Comparison of ENCODE assay signal across 12 cellular contexts in the genomic region with DNA sequence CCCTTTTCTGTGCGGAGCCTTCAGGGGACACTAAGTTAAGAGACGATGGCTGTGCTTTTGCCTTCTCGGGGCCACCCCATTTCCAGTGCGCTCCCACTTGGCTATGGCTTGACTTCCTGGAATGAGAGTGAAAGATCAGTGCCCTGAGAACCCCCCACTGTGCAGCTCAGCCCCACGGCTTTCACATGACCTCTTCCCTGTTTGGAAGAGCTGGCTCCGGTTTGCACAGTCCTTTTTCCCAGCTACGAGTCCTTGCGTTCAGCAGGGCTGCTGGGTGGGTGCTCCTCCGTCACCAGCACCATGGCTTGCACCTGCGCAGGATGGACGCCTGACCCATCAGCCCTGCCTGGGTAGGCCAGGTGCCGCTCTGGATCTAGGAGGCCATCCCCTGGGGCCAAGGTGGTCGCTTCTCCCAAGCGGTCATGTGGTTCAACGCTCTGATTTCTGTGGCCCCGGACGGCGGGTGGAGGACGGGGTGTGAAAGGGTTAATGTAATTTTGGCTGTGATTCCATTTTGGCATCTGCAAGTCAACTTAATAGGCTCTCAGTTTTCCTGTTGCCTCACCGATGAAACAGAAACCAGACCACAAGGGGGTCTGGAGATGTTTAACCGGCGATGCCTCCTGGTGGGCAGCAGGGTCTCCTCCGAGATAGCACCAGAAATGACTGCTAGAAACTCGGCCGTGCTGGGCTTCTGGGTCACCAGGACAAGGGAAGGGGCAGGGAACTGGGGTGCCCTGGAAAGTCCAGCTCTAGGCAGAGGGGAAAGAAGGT.
DNase-seq lines count a peak whose midpoint lies in the region; ATAC-seq and TF ChIP-seq lines count a peak whose summit lies in the region.
"Had no signal": no experiment of that assay in that cellular context is flagged by ENCODE, and none has a peak within 500 bp of the region (broad histone marks: within the 10 kb centered on the region; RNA-seq: fewer than 3 reads in every experiment).

No MANE protein-coding gene starts in this region.

- WGBS in testis, 2 donors = 48 to 59% methylated on average over 18 to 25 of the region's 25 CpGs

- ATAC-seq in HG03135 (IDR thresholded peaks at IDR 0.05; ENCODE audit: unreplicated experiment) = no peak
- no peak for ATAC-seq in GM18861 (IDR thresholded peaks at IDR 0.05; ENCODE audit: unreplicated experiment)
- ATAC-seq: T-helper 17 cell had no signal

- H3K36me3 ChIP-seq in HUES6 (ENCODE audit: control insufficient read depth, insufficient read depth, low read length) = no peaks in the 10 kb centered on the region
- H3K36me3 ChIP-seq in testis (ENCODE audit: low read depth, missing control alignments) = no peaks in the 10 kb centered on the region
- H3K36me3 ChIP-seq: HAP-1 had no signal

- intact Hi-C loops in testis (cut with DNase I; ENCODE audit: low total_unique reads) = no loop called here

- DNase-seq in cerebellar cortex (ENCODE audit: low spot score) = peak; percentile 85
- DNase-seq in testis = no peak
- DNase-seq in activated CD4-positive, alpha-beta T cell treated with anti-CD3 and anti-CD28 coated beads for 1 hour = no peak
- no peak for DNase-seq in GM03348 (ENCODE audit: low spot score)
- DNase-seq: activated naive CD8-positive, alpha-beta T cell treated with anti-CD3 and anti-CD28 coated beads, Interleukin-2, amount 10 ng/mL, durations not matched to agents 7 days and 5 days; stimulated activated CD4-positive, alpha-beta T cell treated with anti-CD3 and anti-CD28 coated beads, Interleukin-4, amount 100 ng/mL, for 4 hours; T-helper 17 cell had no signal

- H3K27ac ChIP-seq in HUES6 (ENCODE audit: low read depth, low read length) (no peak overlapping the region), layer of hippocampus (ENCODE audit: low read depth, low read length) (peak overlapping the region; percentile 50), testis (peak overlapping the region; percentile 48 to 77)

- H3K4me1 ChIP-seq in HUES6 (ENCODE audit: control insufficient read depth, insufficient read depth, low read length) = peaks cover 26% of the 10 kb centered on the region
- peaks cover 53% of the 10 kb centered on the region for H3K4me1 ChIP-seq in testis

- H3K27me3 ChIP-seq in HUES6 (ENCODE audit: control insufficient read depth, insufficient read depth, low read length) = no peaks in the 10 kb centered on the region
- no peaks in the 10 kb centered on the region for H3K27me3 ChIP-seq in layer of hippocampus (ENCODE audit: control insufficient read depth, insufficient read depth, low read length)
- H3K27me3 ChIP-seq in testis = no peaks in the 10 kb centered on the region

- no peak for TF ChIP-seq POLR2A in testis (IDR thresholded peaks at IDR 0.05)

- no peak for TF ChIP-seq CTCF in testis (IDR thresholded peaks at IDR 0.05)

- H3K9me3 ChIP-seq in HUES6 (ENCODE audit: control insufficient read depth, insufficient read depth, low read depth, low read length) = no peaks in the 10 kb centered on the region
- H3K9me3 ChIP-seq in testis = no peaks in the 10 kb centered on the region
- H3K9me3 ChIP-seq: HAP-1 had no signal

- H3K9ac ChIP-seq in HUES6 (ENCODE audit: low read length) = peak overlapping the region; percentile 18

- no peak overlapping the region for H3K4me3 ChIP-seq in HUES6 (ENCODE audit: low read depth, low read length)
- H3K4me3 ChIP-seq in testis = no peak overlapping the region
- H3K4me3 ChIP-seq: HAP-1 had no signal
